25 cellular contexts compared by ENCODE assay signal in genomic region chr2:200438251-200438650, GRCh38.
"Had no signal": no experiment of that assay in that cellular context is flagged by ENCODE, and none has a peak within 500 bp of the region (broad histone marks: within the 10 kb centered on the region; RNA-seq: fewer than 3 reads in every experiment).

No MANE protein-coding gene starts in this region.

- H3K36me3 ChIP-seq: neural progenitor cell, prostate gland had no signal

- H3K9ac ChIP-seq: neural progenitor cell had no signal

- H2AFZ ChIP-seq: neural progenitor cell had no signal

- DNase-seq: cortex of kidney; dorsolateral prefrontal cortex; effector CD4-positive, alpha-beta T cell; head of caudate nucleus; mesenchymal stem cell; mucosa of descending colon; naive B cell; right cardiac atrium; spleen; stimulated activated CD4-positive, alpha-beta T cell treated with anti-CD3 and anti-CD28 coated beads, Interleukin-4, amount 100 ng/mL, for 4 hours; stimulated activated naive CD8-positive, alpha-beta T cell treated with anti-CD3 and anti-CD28 coated beads, Interleukin-15, Interleukin-2, amounts not matched to agents 100 U/mL and 50 U/mL, for 24 hours; substantia nigra; testis; upper lobe of left lung had no signal

- H3K9me3 ChIP-seq: mucosa of descending colon, prostate gland, spleen, testis, tibial nerve, upper lobe of left lung, vagina had no signal

- ATAC-seq: esophagus mucosa; mucosa of descending colon; stimulated activated memory B cell treated with anti-CD40 and anti-IgM and Interleukin-4, amounts not matched to agents 10 μg/mL and 1 μg/mL and 100 μg/mL, for 72 hours; stimulated activated naive CD8-positive, alpha-beta T cell treated with anti-CD3 and anti-CD28 coated beads, Interleukin-15, Interleukin-2, amounts not matched to agents 100 U/mL and 50 U/mL, for 24 hours had no signal

- H3K4me3 ChIP-seq: dorsolateral prefrontal cortex, lung, mucosa of descending colon, neural progenitor cell, prostate gland, skin epidermis, spleen, testis, tibial nerve, upper lobe of left lung, vagina had no signal

- H3K27me3 ChIP-seq: dorsolateral prefrontal cortex, neural progenitor cell, spleen, testis, tibial nerve, upper lobe of left lung, vagina had no signal

- H3K27ac ChIP-seq: epithelial cell of prostate, neural progenitor cell, prostate gland, skin epidermis, spleen, testis, tibial nerve, upper lobe of left lung, vagina had no signal

- H3K4me1 ChIP-seq: prostate gland, spleen, testis, upper lobe of left lung had no signal

- H3K4me2 ChIP-seq: neural progenitor cell had no signal

- FAIRE-seq: frontal cortex, keratinocyte had no signal
